13 cellular contexts compared by ENCODE assay signal in genomic region chrX:15465347-15465746, GRCh38. TPM values are rescaled to one million over a fixed set of nuclear protein-coding genes. Genes with fewer than 3 reads are reported as not detected.
DNase-seq lines count a peak whose midpoint lies in the region; ATAC-seq and TF ChIP-seq lines count a peak whose summit lies in the region.
"Had no signal": no experiment of that assay in that cellular context is flagged by ENCODE, and none has a peak within 500 bp of the region (broad histone marks: within the 10 kb centered on the region; RNA-seq: fewer than 3 reads in every experiment).

No MANE protein-coding gene starts in this region.

- intact Hi-C loops in left ventricle myocardium superior (cut with micrococcal nuclease) (loop anchor here (5.0 kb wide), 1 partner anchor 118 kb away; no protein-coding TSS in a partner anchor), left cardiac atrium (cut with DNase I) (loop anchor here (5.0 kb wide), 2 partner anchors 118 to 168 kb away; no protein-coding TSS in a partner anchor)

- no peaks in the 10 kb centered on the region for H3K27me3 ChIP-seq in gastroesophageal sphincter
- H3K27me3 ChIP-seq: vagina had no signal

- peaks cover 0 to 6% of the 10 kb centered on the region in 2 donors for H3K36me3 ChIP-seq in gastroesophageal sphincter
- H3K36me3 ChIP-seq: vagina had no signal

- 0 out of 2 replicates have a peak overlapping the region, but pooled peaks have one; percentile 17 for H3K27ac Mint-ChIP-seq in WTC11
- H3K27ac Mint-ChIP-seq in type B pancreatic cell = no peak overlapping the region
- H3K27ac Mint-ChIP-seq: activated naive CD8-positive, alpha-beta T cell treated with anti-CD3 and anti-CD28 coated beads for 36 hours had no signal

- CTCF ChIA-PET in WTC11 (lab: Charles Lee) = interaction anchor here (1.2 to 4.4 kb wide), 3 partner anchors 16 to 116 kb away, joined by 3 to 48 read pairs (median 31); partner anchors contain the start of gene VEGFD

- no peak for TF ChIP-seq POLR2A in gastroesophageal sphincter (IDR thresholded peaks at IDR 0.05)

- 17 to 18% methylated on average over 4 of the region's 4 CpGs for WGBS in gastroesophageal sphincter (ENCODE audit: low coverage in 1 of 2), 2 donors

- TF ChIP-seq CTCF in WTC11 (IDR thresholded peaks at IDR 0.05) = no peak
- TF ChIP-seq CTCF in type B pancreatic cell (conservative IDR thresholded peaks at IDR 0.05) = no peak
- TF ChIP-seq CTCF in gastroesophageal sphincter (IDR thresholded peaks at IDR 0.05) = no peak

- no peaks in the 10 kb centered on the region for H3K9me3 Mint-ChIP-seq in WTC11
- H3K9me3 Mint-ChIP-seq in type B pancreatic cell = no peaks in the 10 kb centered on the region
- H3K9me3 Mint-ChIP-seq: activated naive CD8-positive, alpha-beta T cell treated with anti-CD3 and anti-CD28 coated beads for 36 hours had no signal

- ATAC-seq in left ventricle myocardium superior (peak; percentile 24), left cardiac atrium (no peak), HG02973 (IDR thresholded peaks at IDR 0.05; ENCODE audit: unreplicated experiment) (peak; percentile 61), WTC11 (no peak), gastroesophageal sphincter (no peak)
- ATAC-seq: esophagus mucosa had no signal

- H3K4me3 Mint-ChIP-seq in WTC11 = no peak overlapping the region
- peak overlapping the region; percentile 1 for H3K4me3 Mint-ChIP-seq in type B pancreatic cell
- H3K4me3 Mint-ChIP-seq: activated naive CD8-positive, alpha-beta T cell treated with anti-CD3 and anti-CD28 coated beads for 36 hours had no signal

- H3K27me3 Mint-ChIP-seq in WTC11 (ENCODE audit: low read depth) = no peaks in the 10 kb centered on the region
- H3K27me3 Mint-ChIP-seq in type B pancreatic cell = no peaks in the 10 kb centered on the region

- no peaks in the 10 kb centered on the region; the same call in 1 of the 2 replicates for H3K36me3 Mint-ChIP-seq in WTC11
- H3K36me3 Mint-ChIP-seq in type B pancreatic cell = peaks cover 3% of the 10 kb centered on the region
- H3K36me3 Mint-ChIP-seq: activated naive CD8-positive, alpha-beta T cell treated with anti-CD3 and anti-CD28 coated beads for 36 hours had no signal

- no peak for TF ChIP-seq EP300 in gastroesophageal sphincter (IDR thresholded peaks at IDR 0.05)

- peaks cover 0 to 13% (median 0%) of the 10 kb centered on the region in 3 donors for H3K4me1 ChIP-seq in gastroesophageal sphincter
- H3K4me1 ChIP-seq: vagina had no signal

- H3K4me1 Mint-ChIP-seq in WTC11 = peaks cover 18% of the 10 kb centered on the region
- peaks cover 23% of the 10 kb centered on the region for H3K4me1 Mint-ChIP-seq in type B pancreatic cell (ENCODE audit: unreplicated experiment)

- no peak overlapping the region for H3K4me3 ChIP-seq in gastroesophageal sphincter
- H3K4me3 ChIP-seq: vagina had no signal

- DNase-seq in left ventricle myocardium superior (no peak), left cardiac atrium (no peak), WTC11 (ENCODE audit: low spot score) (no peak), type B pancreatic cell (ENCODE audit: extremely low spot score, unreplicated experiment) (no peak), DMS53 treated with DMSO at 0.1 percent for 48 hours (lab: John Stamatoyannopoulos, UW; ENCODE audit: unreplicated experiment) (no peak)
- DNase-seq in activated T-cell treated with anti-CD3 and anti-CD28 coated beads, Interleukin-2, amount 50 U/mL, for 48 hours = no peak
- DNase-seq: activated naive CD8-positive, alpha-beta T cell treated with anti-CD3 and anti-CD28 coated beads for 36 hours; NCI-H524 treated with DMSO at 0.1 percent for 48 hours; stimulated activated CD4-positive, alpha-beta T cell treated with anti-CD3 and anti-CD28 coated beads, Interleukin-4, amount 100 ng/mL, for 4 hours had no signal

- no peaks in the 10 kb centered on the region for H3K9me3 ChIP-seq in gastroesophageal sphincter
- H3K9me3 ChIP-seq: vagina had no signal

- H3K27ac ChIP-seq in gastroesophageal sphincter = peak overlapping the region in 2 of 4 donors; percentile 47 to 53
- H3K27ac ChIP-seq: vagina had no signal

- POLR2A ChIA-PET in WTC11 (lab: Charles Lee) = no interaction called here

TF ChIP-seq in WTC11, 78 proteins besides CTCF, POLR2A, EP300 and RAD21:
- TF ChIP-seq JUN (CRISPR knock-in tag; IDR thresholded peaks at IDR 0.05) (no peak), ZBTB43 (CRISPR knock-in tag; IDR thresholded peaks at IDR 0.05) (no peak)

RNA-seq across cellular contexts. Expression of gene PIR, which starts 27.8 kb away (rescaled TPM):
- total RNA-seq in left ventricle myocardium superior (12.0 TPM), left cardiac atrium (10 to 100 TPM in 1 of 2 donors, 1 to 10 TPM in 1; 8.7 to 14.8 TPM), WTC11 (2021) (17.1 to 21.0 TPM (median 19.9 TPM) in 3 replicates), type B pancreatic cell (ENCODE audit: low replicate concordance) (23.6 and 36.2 TPM in 2 replicates), gastroesophageal sphincter (10 to 100 TPM; 14.7 to 30.4 (median 19.1) TPM)

RNA-seq across cellular contexts. Expression of gene BMX, which starts 35.3 kb away (rescaled TPM):
- total RNA-seq in left ventricle myocardium superior (1.5 TPM), left cardiac atrium (10 to 100 TPM in 1 of 2 donors, 1 to 10 TPM in 1; 1.6 to 16.8 TPM), WTC11 (2021) (not detected in 3 replicates), type B pancreatic cell (ENCODE audit: low replicate concordance) (0.24 TPM in 1 of 2 replicates, not detected in the other), gastroesophageal sphincter (1 to 10 TPM; 1.9 to 4.4 (median 2.9) TPM)
- total RNA-seq: activated naive CD8-positive, alpha-beta T cell treated with anti-CD3 and anti-CD28 coated beads for 36 hours had no signal

Comparison
In these comparisons a context has a peak if more than half of its experiments do, and no peak if none do; other contexts are left out.
1. ATAC-seq: peak in left ventricle myocardium superior (single experiment) and HG02973 (single experiment); none in left cardiac atrium (0 of 2), WTC11 (single experiment) and gastroesophageal sphincter (single experiment).